8 cellular contexts compared by ENCODE assay signal in genomic region chr15:60390931-60391501, GRCh38. TPM values are rescaled to one million over a fixed set of nuclear protein-coding genes. Genes with fewer than 3 reads are reported as not detected.
DNase-seq lines count a peak whose midpoint lies in the region; ATAC-seq and TF ChIP-seq lines count a peak whose summit lies in the region.

No MANE protein-coding gene starts in this region.

- peaks cover 80% of the 10 kb centered on the region for H3K4me1 Mint-ChIP-seq in Calu3 (ENCODE audit: low read depth, unreplicated experiment)

- H3K4me1 ChIP-seq in BE2C, result peaks cover 49% of the 10 kb centered on the region

- H3K9me3 ChIP-seq in BE2C, result no peaks in the 10 kb centered on the region

- H3K4me3 Mint-ChIP-seq in Calu3 (ENCODE audit: low read depth, unreplicated experiment), result peak overlapping the region; percentile 86

- H3K36me3 Mint-ChIP-seq in Calu3 (ENCODE audit: insufficient read depth, unreplicated experiment), result peaks cover 98% of the 10 kb centered on the region

- H3K36me3 ChIP-seq in BE2C, result peaks cover 21% of the 10 kb centered on the region

- H3K27me3 Mint-ChIP-seq in Calu3 (ENCODE audit: unreplicated experiment), result no peaks in the 10 kb centered on the region

- no peak for TF ChIP-seq CTCF in Calu3 (IDR thresholded peaks at IDR 0.05; ENCODE audit: unreplicated experiment)
- no peak for TF ChIP-seq CTCF in BE2C (IDR thresholded peaks at IDR 0.05; ENCODE audit: low read depth, low read length)
- no peak for TF ChIP-seq CTCF in GM20000 (IDR thresholded peaks at IDR 0.05; ENCODE audit: extremely low read depth, missing control alignments)

- peak; percentile 81 for DNase-seq in Calu3
- DNase-seq in NCI-H69 (lab: John Stamatoyannopoulos, UW), result peak; percentile 78
- DNase-seq in ecto neural progenitor cell (ENCODE audit: low spot score), result peak; percentile 75
- peak; percentile 90 for DNase-seq in myocyte (ENCODE audit: low read depth)
- DNase-seq in NCI-H2081 treated with DMSO at 0.1 percent for 48 hours (lab: John Stamatoyannopoulos, UW), result no peak
- no peak for DNase-seq in BE2C
- DNase-seq in GM20000 (ENCODE audit: low spot score), result no peak

- H3K27me3 ChIP-seq in BE2C, result no peaks in the 10 kb centered on the region

- H3K4me3 ChIP-seq in BE2C (ENCODE audit: low read depth, low read length), result no peak overlapping the region

- no peaks in the 10 kb centered on the region for H3K9me3 Mint-ChIP-seq in Calu3 (ENCODE audit: low read depth, unreplicated experiment)

- H3K27ac Mint-ChIP-seq in Calu3 (ENCODE audit: unreplicated experiment), result peak overlapping the region; percentile 90

- CTCF ChIA-PET in Calu3 (lab: Charles Lee), result interaction anchor here (0.7 to 1.1 kb wide), 4 partner anchors 17 to 65 kb away, joined by 3 to 6 read pairs (median 4); no protein-coding TSS in a partner anchor

- ATAC-seq in GM18511 (IDR thresholded peaks at IDR 0.05; ENCODE audit: unreplicated experiment), result no peak

- no TSS peak for BruUV-seq in Calu3 (replicated peaks; lab: Mats Ljungman, UMichigan)

- intact Hi-C loops in Calu3 (cut with micrococcal nuclease; ENCODE audit: unreplicated experiment), result loop anchor here (2.0 to 5.0 kb wide), 3 partner anchors 16 to 54 kb away; no protein-coding TSS in a partner anchor

RNA-seq across cellular contexts. Expression of gene ANXA2, which starts 6.8 kb away (rescaled TPM):
- total RNA-seq in Calu3 (2022), result 3,100 and 3,305 TPM in 2 replicates
- total RNA-seq in myocyte, result 1,048 and 1,291 TPM in 2 replicates
- polyA plus RNA-seq in myocyte (2012), result 2,760 TPM
- polyA plus RNA-seq in BE2C (2012; ENCODE audit: insufficient read depth, insufficient read length, low read depth), result 333 TPM

Comparison
In these comparisons a context has a peak if more than half of its experiments do, and no peak if none do; other contexts are left out.
1. DNase-seq: peak in Calu3 (single experiment), NCI-H69 (single experiment), ecto neural progenitor cell (single experiment) and myocyte (single experiment); none in NCI-H2081 treated with DMSO at 0.1 percent for 48 hours (single experiment), BE2C (single experiment) and GM20000 (single experiment).